Comparison of ENCODE assay signal across 1 cellular context in the genomic region with DNA sequence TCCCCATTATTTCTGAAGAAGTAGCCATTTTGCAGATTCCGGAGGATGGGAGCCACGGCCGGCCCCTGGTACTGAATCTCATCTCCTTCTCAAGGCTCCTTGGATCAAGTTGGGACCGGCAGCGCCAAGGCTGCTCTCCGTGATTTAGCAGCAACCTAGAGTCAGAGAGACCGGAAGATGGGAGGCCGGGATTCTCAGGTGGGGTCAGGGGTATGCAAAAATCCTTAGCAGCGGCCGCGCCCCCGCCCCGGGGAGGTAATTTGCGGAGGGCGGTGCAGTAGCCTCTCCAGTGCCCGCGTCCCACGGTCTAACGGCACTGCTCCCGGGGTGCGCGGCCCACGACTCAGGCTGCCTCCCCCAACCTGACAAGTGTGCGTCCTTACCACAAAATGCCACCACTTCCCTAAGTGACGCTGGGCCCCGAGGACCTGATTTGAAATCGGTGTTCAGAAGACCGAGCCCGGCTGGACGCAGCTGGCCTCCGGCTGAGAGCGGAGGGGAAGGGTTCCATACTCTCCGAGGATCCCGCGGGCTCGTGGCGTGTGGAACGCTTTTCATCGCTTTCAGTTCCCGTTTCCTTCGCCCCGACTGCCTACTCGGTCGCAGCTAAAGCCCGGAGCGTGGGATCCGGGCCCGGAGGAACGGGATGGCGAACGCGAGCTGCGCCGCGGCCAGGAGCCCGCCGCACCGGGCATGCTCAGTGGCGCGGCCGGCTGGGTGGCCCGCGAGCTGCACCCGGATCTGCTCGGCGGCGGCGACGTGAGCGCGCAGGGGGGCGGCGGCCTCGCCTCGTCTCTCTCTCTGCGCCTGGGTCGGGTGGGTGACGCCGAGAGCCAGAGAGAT.
A peak's percentile ranks its signal among the peaks of the same experiment; 100 is the strongest.
TF ChIP-seq lines count a peak whose summit lies in the region.

A gene with protein sequence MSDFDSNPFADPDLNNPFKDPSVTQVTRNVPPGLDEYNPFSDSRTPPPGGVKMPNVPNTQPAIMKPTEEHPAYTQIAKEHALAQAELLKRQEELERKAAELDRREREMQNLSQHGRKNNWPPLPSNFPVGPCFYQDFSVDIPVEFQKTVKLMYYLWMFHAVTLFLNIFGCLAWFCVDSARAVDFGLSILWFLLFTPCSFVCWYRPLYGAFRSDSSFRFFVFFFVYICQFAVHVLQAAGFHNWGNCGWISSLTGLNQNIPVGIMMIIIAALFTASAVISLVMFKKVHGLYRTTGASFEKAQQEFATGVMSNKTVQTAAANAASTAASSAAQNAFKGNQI (plus strand): TSS at position 787 of the 843 bp plus-strand sequence. CDS start 55 bp downstream, at position 842.

TF ChIP-seq in SK-N-SH, 30 proteins besides CTCF, POLR2A, EP300 and RAD21 (continued from another document):
- TF ChIP-seq, protein P1, sequence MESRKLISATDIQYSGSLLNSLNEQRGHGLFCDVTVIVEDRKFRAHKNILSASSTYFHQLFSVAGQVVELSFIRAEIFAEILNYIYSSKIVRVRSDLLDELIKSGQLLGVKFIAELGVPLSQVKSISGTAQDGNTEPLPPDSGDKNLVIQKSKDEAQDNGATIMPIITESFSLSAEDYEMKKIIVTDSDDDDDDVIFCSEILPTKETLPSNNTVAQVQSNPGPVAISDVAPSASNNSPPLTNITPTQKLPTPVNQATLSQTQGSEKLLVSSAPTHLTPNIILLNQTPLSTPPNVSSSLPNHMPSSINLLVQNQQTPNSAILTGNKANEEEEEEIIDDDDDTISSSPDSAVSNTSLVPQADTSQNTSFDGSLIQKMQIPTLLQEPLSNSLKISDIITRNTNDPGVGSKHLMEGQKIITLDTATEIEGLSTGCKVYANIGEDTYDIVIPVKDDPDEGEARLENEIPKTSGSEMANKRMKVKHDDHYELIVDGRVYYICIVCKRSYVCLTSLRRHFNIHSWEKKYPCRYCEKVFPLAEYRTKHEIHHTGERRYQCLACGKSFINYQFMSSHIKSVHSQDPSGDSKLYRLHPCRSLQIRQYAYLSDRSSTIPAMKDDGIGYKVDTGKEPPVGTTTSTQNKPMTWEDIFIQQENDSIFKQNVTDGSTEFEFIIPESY (IDR thresholded peaks at IDR 0.05; ENCODE audit: borderline replicate concordance, low read depth) = 0 out of 2 replicates have a peak, but pooled peaks have one; percentile 31
- TF ChIP-seq TCF12 (IDR thresholded peaks at IDR 0.05) = peak; percentile 12; the same call in 1 of the 2 replicates
- TF ChIP-seq, protein P2, sequence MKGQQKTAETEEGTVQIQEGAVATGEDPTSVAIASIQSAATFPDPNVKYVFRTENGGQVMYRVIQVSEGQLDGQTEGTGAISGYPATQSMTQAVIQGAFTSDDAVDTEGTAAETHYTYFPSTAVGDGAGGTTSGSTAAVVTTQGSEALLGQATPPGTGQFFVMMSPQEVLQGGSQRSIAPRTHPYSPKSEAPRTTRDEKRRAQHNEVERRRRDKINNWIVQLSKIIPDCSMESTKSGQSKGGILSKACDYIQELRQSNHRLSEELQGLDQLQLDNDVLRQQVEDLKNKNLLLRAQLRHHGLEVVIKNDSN (IDR thresholded peaks at IDR 0.05; ENCODE audit: borderline replicate concordance, low read depth) = no peak
- peak; percentile 85 for TF ChIP-seq POLR2AphosphoS5 (IDR thresholded peaks at IDR 0.05; ENCODE audit: low read depth, low read length)
- TF ChIP-seq TEAD4 (IDR thresholded peaks at IDR 0.05; ENCODE audit: borderline replicate concordance, insufficient read depth) = 0 out of 2 replicates have a peak, but pooled peaks have one; percentile 39
- TF ChIP-seq, protein P3, sequence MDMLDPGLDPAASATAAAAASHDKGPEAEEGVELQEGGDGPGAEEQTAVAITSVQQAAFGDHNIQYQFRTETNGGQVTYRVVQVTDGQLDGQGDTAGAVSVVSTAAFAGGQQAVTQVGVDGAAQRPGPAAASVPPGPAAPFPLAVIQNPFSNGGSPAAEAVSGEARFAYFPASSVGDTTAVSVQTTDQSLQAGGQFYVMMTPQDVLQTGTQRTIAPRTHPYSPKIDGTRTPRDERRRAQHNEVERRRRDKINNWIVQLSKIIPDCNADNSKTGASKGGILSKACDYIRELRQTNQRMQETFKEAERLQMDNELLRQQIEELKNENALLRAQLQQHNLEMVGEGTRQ (IDR thresholded peaks at IDR 0.05; ENCODE audit: borderline replicate concordance, low read depth, low read length) = no peak
- TF ChIP-seq, protein P4, sequence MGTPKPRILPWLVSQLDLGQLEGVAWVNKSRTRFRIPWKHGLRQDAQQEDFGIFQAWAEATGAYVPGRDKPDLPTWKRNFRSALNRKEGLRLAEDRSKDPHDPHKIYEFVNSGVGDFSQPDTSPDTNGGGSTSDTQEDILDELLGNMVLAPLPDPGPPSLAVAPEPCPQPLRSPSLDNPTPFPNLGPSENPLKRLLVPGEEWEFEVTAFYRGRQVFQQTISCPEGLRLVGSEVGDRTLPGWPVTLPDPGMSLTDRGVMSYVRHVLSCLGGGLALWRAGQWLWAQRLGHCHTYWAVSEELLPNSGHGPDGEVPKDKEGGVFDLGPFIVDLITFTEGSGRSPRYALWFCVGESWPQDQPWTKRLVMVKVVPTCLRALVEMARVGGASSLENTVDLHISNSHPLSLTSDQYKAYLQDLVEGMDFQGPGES (IDR thresholded peaks at IDR 0.05; ENCODE audit: low read depth, low read length) = no peak; the same call in 1 of the 2 replicates
- TF ChIP-seq SIN3A (IDR thresholded peaks at IDR 0.05; ENCODE audit: borderline replicate concordance, low read depth, low read length) = peak; percentile 74; the same call in 1 of the 2 replicates
- TF ChIP-seq MEF2A (IDR thresholded peaks at IDR 0.05; ENCODE audit: borderline replicate concordance, low read depth) = no peak
- TF ChIP-seq, protein P5, sequence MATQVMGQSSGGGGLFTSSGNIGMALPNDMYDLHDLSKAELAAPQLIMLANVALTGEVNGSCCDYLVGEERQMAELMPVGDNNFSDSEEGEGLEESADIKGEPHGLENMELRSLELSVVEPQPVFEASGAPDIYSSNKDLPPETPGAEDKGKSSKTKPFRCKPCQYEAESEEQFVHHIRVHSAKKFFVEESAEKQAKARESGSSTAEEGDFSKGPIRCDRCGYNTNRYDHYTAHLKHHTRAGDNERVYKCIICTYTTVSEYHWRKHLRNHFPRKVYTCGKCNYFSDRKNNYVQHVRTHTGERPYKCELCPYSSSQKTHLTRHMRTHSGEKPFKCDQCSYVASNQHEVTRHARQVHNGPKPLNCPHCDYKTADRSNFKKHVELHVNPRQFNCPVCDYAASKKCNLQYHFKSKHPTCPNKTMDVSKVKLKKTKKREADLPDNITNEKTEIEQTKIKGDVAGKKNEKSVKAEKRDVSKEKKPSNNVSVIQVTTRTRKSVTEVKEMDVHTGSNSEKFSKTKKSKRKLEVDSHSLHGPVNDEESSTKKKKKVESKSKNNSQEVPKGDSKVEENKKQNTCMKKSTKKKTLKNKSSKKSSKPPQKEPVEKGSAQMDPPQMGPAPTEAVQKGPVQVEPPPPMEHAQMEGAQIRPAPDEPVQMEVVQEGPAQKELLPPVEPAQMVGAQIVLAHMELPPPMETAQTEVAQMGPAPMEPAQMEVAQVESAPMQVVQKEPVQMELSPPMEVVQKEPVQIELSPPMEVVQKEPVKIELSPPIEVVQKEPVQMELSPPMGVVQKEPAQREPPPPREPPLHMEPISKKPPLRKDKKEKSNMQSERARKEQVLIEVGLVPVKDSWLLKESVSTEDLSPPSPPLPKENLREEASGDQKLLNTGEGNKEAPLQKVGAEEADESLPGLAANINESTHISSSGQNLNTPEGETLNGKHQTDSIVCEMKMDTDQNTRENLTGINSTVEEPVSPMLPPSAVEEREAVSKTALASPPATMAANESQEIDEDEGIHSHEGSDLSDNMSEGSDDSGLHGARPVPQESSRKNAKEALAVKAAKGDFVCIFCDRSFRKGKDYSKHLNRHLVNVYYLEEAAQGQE (IDR thresholded peaks at IDR 0.05; ENCODE audit: low read depth, low read length) = peak; percentile 19; the same call in 1 of the 2 replicates
- TF ChIP-seq, protein P6, sequence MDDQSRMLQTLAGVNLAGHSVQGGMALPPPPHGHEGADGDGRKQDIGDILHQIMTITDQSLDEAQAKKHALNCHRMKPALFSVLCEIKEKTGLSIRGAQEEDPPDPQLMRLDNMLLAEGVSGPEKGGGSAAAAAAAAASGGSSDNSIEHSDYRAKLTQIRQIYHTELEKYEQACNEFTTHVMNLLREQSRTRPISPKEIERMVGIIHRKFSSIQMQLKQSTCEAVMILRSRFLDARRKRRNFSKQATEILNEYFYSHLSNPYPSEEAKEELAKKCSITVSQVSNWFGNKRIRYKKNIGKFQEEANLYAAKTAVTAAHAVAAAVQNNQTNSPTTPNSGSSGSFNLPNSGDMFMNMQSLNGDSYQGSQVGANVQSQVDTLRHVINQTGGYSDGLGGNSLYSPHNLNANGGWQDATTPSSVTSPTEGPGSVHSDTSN (IDR thresholded peaks at IDR 0.05) = no peak; the same call in 1 of the 2 replicates
- no peak for TF ChIP-seq EZH2phosphoT487 (IDR thresholded peaks at IDR 0.05; ENCODE audit: borderline replicate concordance, low read depth)
- no peak for TF ChIP-seq FOXM1 (IDR thresholded peaks at IDR 0.05; ENCODE audit: low read depth)
- no peak for TF ChIP-seq RCOR1 (IDR thresholded peaks at IDR 0.05; ENCODE audit: low read length)
- no peak for TF ChIP-seq RXRA (IDR thresholded peaks at IDR 0.05; ENCODE audit: borderline replicate concordance, low read depth)
- TF ChIP-seq NRF1 (IDR thresholded peaks at IDR 0.05; ENCODE audit: low read depth, low read length) = peak; percentile 75
- TF ChIP-seq NFIC (IDR thresholded peaks at IDR 0.05; ENCODE audit: borderline replicate concordance) = no peak
- peak; percentile 5; the same call in 1 of the 2 replicates for TF ChIP-seq FOSL2 (IDR thresholded peaks at IDR 0.05; ENCODE audit: borderline replicate concordance, low read depth)
- peak; percentile 73 for TF ChIP-seq RFX5 (IDR thresholded peaks at IDR 0.05; ENCODE audit: low read length)
- peak; percentile 64; the same call in 1 of the 2 replicates for TF ChIP-seq JUND (IDR thresholded peaks at IDR 0.05)
- TF ChIP-seq MXI1 (IDR thresholded peaks at IDR 0.05; ENCODE audit: low read depth, low read length) = peak; percentile 9
